8 cellular contexts compared by ENCODE assay signal in genomic region chr4:8241895-8242696, GRCh38. TPM values are rescaled to one million over a fixed set of nuclear protein-coding genes. Genes with fewer than 3 reads are reported as not detected.
DNase-seq lines count a peak whose midpoint lies in the region; ATAC-seq and TF ChIP-seq lines count a peak whose summit lies in the region.

No MANE protein-coding gene starts in this region.

- H3K27me3 ChIP-seq in dorsolateral prefrontal cortex, result no peaks in the 10 kb centered on the region

- intact Hi-C loops in dorsolateral prefrontal cortex (cut with DNase I), result loop anchor here (2.0 to 10.0 kb wide), 2 partner anchors 353 kb away; partner anchors contain the start of gene CPZ (in 1 of the 2)

- DNase-seq in NCI-H345 (lab: John Stamatoyannopoulos, UW), result peak; percentile 51
- no peak for DNase-seq in NCI-H345 treated with DMSO at 0.1 percent for 48 hours (lab: John Stamatoyannopoulos, UW; ENCODE audit: unreplicated experiment)
- DNase-seq in NCI-H2227 treated with DMSO at 0.1 percent for 48 hours (lab: John Stamatoyannopoulos, UW), result peak; percentile 50
- peak; percentile 87 to 88 for DNase-seq in activated CD4-positive, alpha-beta T cell treated with anti-CD3 and anti-CD28 coated beads, Interleukin-2, amount 50 U/mL, for 48 hours
- peak in 9 of 10 donors; percentile 67 to 89 (median 76) for DNase-seq in dorsolateral prefrontal cortex
- DNase-seq in medulla oblongata (ENCODE audit: extremely low spot score), result peak; percentile 81
- peak; percentile 65 to 77 (median 71) for DNase-seq in stimulated activated CD4-positive, alpha-beta T cell treated with anti-CD3 and anti-CD28 coated beads, TNF-alpha, amount 100 ng/mL, for 48 hours (ENCODE audit: low read depth in 3 of 3)

- peak overlapping the region in 4 of 59 donors; percentile 9 to 46 (median 24) for H3K27ac ChIP-seq in dorsolateral prefrontal cortex

- no peak overlapping the region for H3K4me3 ChIP-seq in dorsolateral prefrontal cortex

- TF ChIP-seq CTCF in dorsolateral prefrontal cortex (IDR thresholded peaks at IDR 0.05 in 54 of 56, conservative IDR thresholded peaks at IDR 0.05 in 2 of 56; ENCODE audit: low read depth in 1 of 56, partially characterized antibody in 56 of 56), result peak; percentile 93 to 100 (median 98)

- peak; percentile 62 for ATAC-seq in HG02981 (IDR thresholded peaks at IDR 0.05; ENCODE audit: unreplicated experiment)

RNA-seq across cellular contexts. Expression of gene HTRA3, which starts 27.5 kb away (rescaled TPM):
- 1 to 10 TPM in 13 of 120 experiments, under 1 TPM in 94, not detected in 13; 0.16 to 3.3 (median 0.52) TPM for total RNA-seq in dorsolateral prefrontal cortex

RNA-seq across cellular contexts. Expression of gene SH3TC1, which starts 43.0 kb away (rescaled TPM):
- total RNA-seq in dorsolateral prefrontal cortex, result 10 to 100 TPM in 113 of 120 experiments, 1 to 10 TPM in 7; 5.1 to 46.5 (median 19.2) TPM
